Comparison of ENCODE assay signal across 15 cellular contexts in the genomic region with DNA sequence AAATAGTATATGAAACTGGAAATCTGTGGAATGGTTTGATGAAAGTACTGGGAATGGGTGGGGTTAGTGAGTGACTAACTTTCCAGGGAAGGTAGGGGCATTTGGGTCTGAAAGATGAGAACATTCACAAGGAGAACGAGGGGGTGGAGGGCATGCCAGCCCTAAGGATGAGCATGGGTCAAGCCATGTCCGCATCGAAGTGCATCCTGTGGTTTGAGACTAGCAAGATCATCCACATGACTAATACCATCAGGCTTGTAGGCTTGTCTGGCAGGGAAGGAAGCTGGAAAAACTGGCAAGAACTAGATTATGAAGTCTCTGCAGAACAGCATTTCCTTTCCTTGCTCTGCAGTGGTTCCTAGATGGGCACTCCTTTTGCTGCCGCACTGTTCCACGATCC.
DNase-seq lines count a peak whose midpoint lies in the region; ATAC-seq and TF ChIP-seq lines count a peak whose summit lies in the region.
"Had no signal": no experiment of that assay in that cellular context is flagged by ENCODE, and none has a peak within 500 bp of the region (broad histone marks: within the 10 kb centered on the region; RNA-seq: fewer than 3 reads in every experiment).

No MANE protein-coding gene starts in this region.

- no peak overlapping the region for H2AK5ac ChIP-seq in IMR-90 (ENCODE audit: low read depth, low read length)

- H3K27ac ChIP-seq in AG04450 (ENCODE audit: low read depth, low read length) (no peak overlapping the region), IMR-90 (ENCODE audit: insufficient read depth, low read length) (no peak overlapping the region), esophagus muscularis mucosa (replicated peaks in 1 of 4) (no peak overlapping the region)
- H3K27ac ChIP-seq: BLaER1 treated with 17β-estradiol and CSF1 and Interleukin-3, amounts not matched to agents 10 nM and 100 nM; pancreas; suprapubic skin had no signal

- TF ChIP-seq CTCF in AG04450 (IDR thresholded peaks at IDR 0.05; ENCODE audit: low read depth, low read length) (no peak), IMR-90 (conservative IDR thresholded peaks at IDR 0.05; ENCODE audit: low read depth, low read length) (no peak), kidney epithelial cell (IDR thresholded peaks at IDR 0.05; ENCODE audit: insufficient read depth, low read length, poor library complexity, severe bottlenecking) (no peak), esophagus muscularis mucosa (IDR thresholded peaks at IDR 0.05) (no peak)

- H3K79me1 ChIP-seq in IMR-90 (ENCODE audit: low read depth in 1 of 2, low read length in 2 of 2), result no peaks in the 10 kb centered on the region

- H3K14ac ChIP-seq in IMR-90 (replicated peaks; ENCODE audit: low read depth, low read length), result no peak overlapping the region

- H2BK120ac ChIP-seq in IMR-90 (ENCODE audit: low read depth, low read length), result peak overlapping the region; percentile 29

- H2AFZ ChIP-seq in IMR-90 (replicated peaks; ENCODE audit: low read length, poor library complexity), result no peak overlapping the region

- ATAC-seq in IMR-90 (ENCODE audit: low read depth), result peak; percentile 93
- ATAC-seq in HG02763 (IDR thresholded peaks at IDR 0.05; ENCODE audit: unreplicated experiment), result no peak
- ATAC-seq: K562 had no signal

- H4K20me1 ChIP-seq in IMR-90 (ENCODE audit: insufficient read depth, low read length), result no peaks in the 10 kb centered on the region; the same call in 1 of the 2 replicates
- H4K20me1 ChIP-seq: BLaER1 treated with 17β-estradiol and CSF1 and Interleukin-3, amounts not matched to agents 10 nM and 100 nM had no signal

- dilution Hi-C loops in IMR-90 (cut with HindIII; ENCODE audit: low sequenced_read_pairs, unreplicated experiment), result no loop called here

- TF ChIP-seq EP300 in esophagus muscularis mucosa (IDR thresholded peaks at IDR 0.05), result no peak

- H4K5ac ChIP-seq in IMR-90 (ENCODE audit: low read depth, low read length), result no peak overlapping the region

- in situ Hi-C loops in IMR-90 (cut with MboI; ENCODE audit: low sequenced_read_pairs), result loop anchor here (10.0 kb wide), 1 partner anchor 518 kb away; no protein-coding TSS in a partner anchor

- intact Hi-C loops in IMR-90 (cut with micrococcal nuclease), result no loop called here
- intact Hi-C loops in esophagus muscularis mucosa (cut with DNase I), result no loop called here

- WGBS in IMR-90 (ENCODE audit: extremely low coverage in 2 of 2, insufficient read length in 1 of 2), 2 experiments, result no CpG with 5 or more reads among the region's 5 CpGs
- WGBS in esophagus muscularis mucosa, result 76% methylated on average over 5 of the region's 5 CpGs

- no peak overlapping the region for H2AK9ac ChIP-seq in IMR-90 (replicated peaks; ENCODE audit: low read depth, low read length, poor library complexity)

- no peak overlapping the region for H2BK15ac ChIP-seq in IMR-90 (ENCODE audit: low read depth, low read length)

- CTCF ChIA-PET in AG04450 (lab: Charles Lee) (interaction anchor here (0.8 to 1.8 kb wide), 5 partner anchors 198 to 516 kb away, joined by 3 to 8 read pairs (median 4); partner anchors contain the start of gene ROR1), IMR-90 (lab: Yijun Ruan, JAX) (interaction anchor here (2.9 kb wide), 1 partner anchor 441 kb away, joined by 15 read pairs; no protein-coding TSS in a partner anchor)

- H2BK5ac ChIP-seq in IMR-90 (ENCODE audit: low read depth, low read length, poor library complexity, severe bottlenecking), result no peak overlapping the region

- DNase-seq in AG04450 (ENCODE audit: low read depth, low spot score) (peak; percentile 38), IMR-90 (peak; percentile 92), brain pericyte (ENCODE audit: low read depth, low spot score) (peak; percentile 18), kidney epithelial cell (ENCODE audit: low read depth) (peak; percentile 97), RPMI8226 (no peak), NCI-H1436 treated with DMSO at 0.1 percent for 48 hours (lab: John Stamatoyannopoulos, UW) (no peak), esophagus muscularis mucosa (ENCODE audit: extremely low spot score) (no peak)
- DNase-seq: activated CD4-positive, alpha-beta T cell treated with anti-CD3 and anti-CD28 coated beads, Interleukin-2, amount 10 ng/mL, durations not matched to agents 7 days and 5 days; activated naive CD4-positive, alpha-beta T cell; pancreas; SIG-M5 had no signal

- POLR2A ChIA-PET in AG04450 (lab: Yijun Ruan, JAX) (interaction anchor here (1.3 kb wide), 1 partner anchor 94 kb away, joined by 3 read pairs; no protein-coding TSS in a partner anchor), IMR-90 (lab: Charles Lee; ENCODE audit: unreplicated experiment) (no interaction called here)

- TF ChIP-seq RAD21 in IMR-90 (IDR thresholded peaks at IDR 0.05; ENCODE audit: low read length), result 0 out of 2 replicates have a peak, but pooled peaks have one; percentile 16

- H3K4me2 ChIP-seq in IMR-90 (ENCODE audit: low read depth, low read length), result no peak overlapping the region
- H3K4me2 ChIP-seq: BLaER1 treated with 17β-estradiol and CSF1 and Interleukin-3, amounts not matched to agents 10 nM and 100 nM had no signal

- H3K18ac ChIP-seq in IMR-90 (ENCODE audit: low read depth, low read length), result no peak overlapping the region

- H3K27me3 ChIP-seq in AG04450 (ENCODE audit: control insufficient read depth, insufficient read depth, low read length), result peaks cover 2% of the 10 kb centered on the region
- H3K27me3 ChIP-seq in IMR-90 (ENCODE audit: control insufficient read depth, insufficient read depth, low read length), result no peaks in the 10 kb centered on the region
- no peaks in the 10 kb centered on the region for H3K27me3 ChIP-seq in kidney epithelial cell (ENCODE audit: control insufficient read depth, insufficient read depth, low read length)
- H3K27me3 ChIP-seq in esophagus muscularis mucosa, result no peaks in the 10 kb centered on the region
- H3K27me3 ChIP-seq: BLaER1 treated with 17β-estradiol and CSF1 and Interleukin-3, amounts not matched to agents 10 nM and 100 nM; pancreas; suprapubic skin had no signal

- H3K23ac ChIP-seq in IMR-90 (ENCODE audit: low read depth, low read length), result no peak overlapping the region

- H4K91ac ChIP-seq in IMR-90 (ENCODE audit: insufficient read depth, low read depth, low read length), result no peak overlapping the region; the same call in 1 of the 2 replicates

- TF ChIP-seq POLR2A in IMR-90 (IDR thresholded peaks at IDR 0.05; ENCODE audit: low read depth, low read length), result no peak
- TF ChIP-seq POLR2A in esophagus muscularis mucosa (IDR thresholded peaks at IDR 0.05; ENCODE audit: low read depth), result no peak

- peak overlapping the region; percentile 38 for H2BK20ac ChIP-seq in IMR-90 (ENCODE audit: low read depth, low read length)

- H3K9ac ChIP-seq in IMR-90 (ENCODE audit: low read depth, low read length), result no peak overlapping the region
- H3K9ac ChIP-seq: BLaER1 treated with 17β-estradiol and CSF1 and Interleukin-3, amounts not matched to agents 10 nM and 100 nM had no signal

- no TSS peak for BruUV-seq in IMR-90 (replicated peaks; lab: Mats Ljungman, UMichigan)

- H3K4me3 ChIP-seq in AG04450 (ENCODE audit: low read depth, low read length), result no peak overlapping the region
- H3K4me3 ChIP-seq in IMR-90 (ENCODE audit: insufficient read depth, low read depth, low read length), result no peak overlapping the region
- H3K4me3 ChIP-seq in kidney epithelial cell (ENCODE audit: low read depth, low read length), result no peak overlapping the region
- H3K4me3 ChIP-seq in esophagus muscularis mucosa, result no peak overlapping the region
- H3K4me3 ChIP-seq: BLaER1 treated with 17β-estradiol and CSF1 and Interleukin-3, amounts not matched to agents 10 nM and 100 nM; K562; pancreas; suprapubic skin had no signal

- H3K36me3 ChIP-seq in IMR-90 (ENCODE audit: control insufficient read depth, insufficient read depth, low read length) (no peaks in the 10 kb centered on the region; the same call in 1 of the 2 replicates), kidney epithelial cell (ENCODE audit: control insufficient read depth, insufficient read depth, low read length) (no peaks in the 10 kb centered on the region), esophagus muscularis mucosa (no peaks in the 10 kb centered on the region)
- H3K36me3 ChIP-seq: BLaER1 treated with 17β-estradiol and CSF1 and Interleukin-3, amounts not matched to agents 10 nM and 100 nM; pancreas; suprapubic skin had no signal

- no peak overlapping the region for H4K8ac ChIP-seq in IMR-90 (ENCODE audit: low read depth in 2 of 2, low read length in 2 of 2)

- peaks cover 9% of the 10 kb centered on the region; the same call in 1 of the 2 replicates for H3K4me1 ChIP-seq in IMR-90 (ENCODE audit: control insufficient read depth, insufficient read depth, low read length)
- H3K4me1 ChIP-seq in esophagus muscularis mucosa, result no peaks in the 10 kb centered on the region
- H3K4me1 ChIP-seq: pancreas had no signal

- H3K9me3 ChIP-seq in AG04450 (ENCODE audit: control insufficient read depth, insufficient read depth, low read length), result no peaks in the 10 kb centered on the region
- H3K9me3 ChIP-seq in IMR-90 (ENCODE audit: control insufficient read depth, insufficient read depth, low read length), result no peaks in the 10 kb centered on the region
- H3K9me3 ChIP-seq in esophagus muscularis mucosa, result no peaks in the 10 kb centered on the region
- H3K9me3 ChIP-seq: BLaER1 treated with 17β-estradiol and CSF1 and Interleukin-3, amounts not matched to agents 10 nM and 100 nM; pancreas; suprapubic skin had no signal

- peak overlapping the region; percentile 26; the same call in 1 of the 2 replicates for H3K4ac ChIP-seq in IMR-90 (ENCODE audit: low read depth, low read length)

- H3K9me1 ChIP-seq in IMR-90 (ENCODE audit: insufficient read depth, low read length), result peaks cover 8% of the 10 kb centered on the region; the same call in 1 of the 2 replicates

- no peak overlapping the region for H3K56ac ChIP-seq in IMR-90 (ENCODE audit: extremely low read depth, insufficient read depth, low read length)

TF ChIP-seq in IMR-90, 13 proteins besides CTCF, POLR2A, EP300 and RAD21 (continues in another document):
- TF ChIP-seq SMC3 (IDR thresholded peaks at IDR 0.05; ENCODE audit: low read depth, low read length) (no peak), RCOR1 (IDR thresholded peaks at IDR 0.05; ENCODE audit: insufficient replicate concordance, low read length) (peak; percentile 82), CEBPB (IDR thresholded peaks at IDR 0.05; ENCODE audit: low read depth, low read length) (0 out of 2 replicates have a peak, but pooled peaks have one; percentile 35), MAZ (IDR thresholded peaks at IDR 0.05; ENCODE audit: borderline replicate concordance, low read depth, low read length) (peak; percentile 56), BHLHE40 (IDR thresholded peaks at IDR 0.05; ENCODE audit: low read depth, low read length) (peak; percentile 45), RFX5 (IDR thresholded peaks at IDR 0.05; ENCODE audit: low read depth, low read length) (no peak), MAFK (IDR thresholded peaks at IDR 0.05; ENCODE audit: low read depth, low read length) (no peak), CHD1 (IDR thresholded peaks at IDR 0.05; ENCODE audit: low read depth, low read length) (no peak), NFE2L2 (IDR thresholded peaks at IDR 0.05; ENCODE audit: low read depth, low read length) (no peak), MXI1 (IDR thresholded peaks at IDR 0.05; ENCODE audit: borderline replicate concordance, low read depth, low read length) (no peak)

Comparison
In these comparisons a context has a peak if more than half of its experiments do, and no peak if none do; other contexts are left out.
1. DNase-seq: peak in AG04450 (single experiment), IMR-90 (single experiment), brain pericyte (single experiment) and kidney epithelial cell (single experiment); none in RPMI8226 (single experiment), NCI-H1436 treated with DMSO at 0.1 percent for 48 hours (single experiment) and esophagus muscularis mucosa (single experiment).